In the genomic region with DNA sequence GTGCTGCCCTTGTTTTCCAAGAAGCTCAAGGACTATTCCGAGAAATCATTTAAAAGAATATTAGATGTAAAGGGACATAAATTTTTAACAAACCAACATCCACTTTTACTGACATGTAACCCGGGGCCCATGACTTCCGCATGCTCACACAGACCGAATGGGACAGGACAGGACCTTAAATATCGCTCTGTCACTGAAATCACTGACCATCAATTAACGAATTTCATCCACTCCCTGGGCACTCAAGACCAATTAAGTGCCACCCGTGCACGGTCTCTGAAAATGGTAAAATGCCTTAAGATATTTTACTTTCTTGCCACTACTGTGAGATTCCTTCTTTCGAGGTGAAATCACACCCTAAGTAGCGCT, we compare ENCODE assay signal across 7 cellular contexts. TPM values are rescaled to one million over a fixed set of nuclear protein-coding genes. Genes with fewer than 3 reads are reported as not detected.
A peak's percentile ranks its signal among the peaks of the same experiment; 100 is the strongest.
DNase-seq lines count a peak whose midpoint lies in the region; ATAC-seq and TF ChIP-seq lines count a peak whose summit lies in the region.

No MANE protein-coding gene starts in this region.

- peak overlapping the region; percentile 55 for H3K27ac Mint-ChIP-seq in T-helper 2 cell treated with Interferon-gamma antibody and Interleukin-4, amounts not matched to agents 5 μg/mL and 100 μg/mL, for 36 hours
- peak overlapping the region; percentile 72 for H3K27ac Mint-ChIP-seq in glutamatergic neuron (ENCODE audit: unreplicated experiment)

- intact Hi-C loops in gastrocnemius medialis (cut with DNase I; ENCODE audit: low total_unique reads): loop anchor here (2.0 to 5.0 kb wide), 5 partner anchors 65 to 625 kb away; a partner anchor contains a TSS

- no peaks in the 10 kb centered on the region for H3K9me3 ChIP-seq in gastrocnemius medialis

- peak overlapping the region; percentile 71 to 96 (median 92) for H3K4me3 ChIP-seq in gastrocnemius medialis

- H3K36me3 Mint-ChIP-seq in T-helper 2 cell treated with Interferon-gamma antibody and Interleukin-4, amounts not matched to agents 5 μg/mL and 100 μg/mL, for 36 hours (ENCODE audit: low read depth): no peaks in the 10 kb centered on the region
- H3K36me3 Mint-ChIP-seq in glutamatergic neuron (ENCODE audit: unreplicated experiment): no peaks in the 10 kb centered on the region

- TF ChIP-seq POLR2A in gastrocnemius medialis (IDR thresholded peaks at IDR 0.05): no peak

- peak overlapping the region; percentile 91 to 97 (median 94) for H3K27ac ChIP-seq in gastrocnemius medialis

- no peaks in the 10 kb centered on the region for H3K36me3 ChIP-seq in gastrocnemius medialis

- in situ Hi-C loops in gastrocnemius medialis (cut with MboI; ENCODE audit: low sequenced_read_pairs in 4 of 4): no loop called here

- H3K27me3 Mint-ChIP-seq in T-helper 2 cell treated with Interferon-gamma antibody and Interleukin-4, amounts not matched to agents 5 μg/mL and 100 μg/mL, for 36 hours (ENCODE audit: low read depth): no peaks in the 10 kb centered on the region
- no peaks in the 10 kb centered on the region for H3K27me3 Mint-ChIP-seq in glutamatergic neuron (ENCODE audit: unreplicated experiment)

- H3K4me1 ChIP-seq in gastrocnemius medialis: peaks cover 8 to 29% of the 10 kb centered on the region in 2 donors

- ATAC-seq in GM18909 (IDR thresholded peaks at IDR 0.05; ENCODE audit: poor library complexity, unreplicated experiment): peak; percentile 56
- ATAC-seq in HG02763 (IDR thresholded peaks at IDR 0.05; ENCODE audit: unreplicated experiment): peak; percentile 29
- peak; percentile 61 for ATAC-seq in gastrocnemius medialis

- no peaks in the 10 kb centered on the region for H3K9me3 Mint-ChIP-seq in T-helper 2 cell treated with Interferon-gamma antibody and Interleukin-4, amounts not matched to agents 5 μg/mL and 100 μg/mL, for 36 hours
- no peaks in the 10 kb centered on the region for H3K9me3 Mint-ChIP-seq in glutamatergic neuron (ENCODE audit: unreplicated experiment)

- H3K4me1 Mint-ChIP-seq in T-helper 2 cell treated with Interferon-gamma antibody and Interleukin-4, amounts not matched to agents 5 μg/mL and 100 μg/mL, for 36 hours (ENCODE audit: low read depth): peaks cover 14% of the 10 kb centered on the region
- peaks cover 5% of the 10 kb centered on the region for H3K4me1 Mint-ChIP-seq in glutamatergic neuron (ENCODE audit: low read depth, unreplicated experiment)

- TF ChIP-seq CTCF in glutamatergic neuron (IDR thresholded peaks at IDR 0.05; ENCODE audit: partially characterized antibody, unreplicated experiment) (no peak), gastrocnemius medialis (IDR thresholded peaks at IDR 0.05 in 4 of 5, conservative IDR thresholded peaks at IDR 0.05 in 1 of 5) (no peak)

- no peak for DNase-seq in T-helper 2 cell treated with Interferon-gamma antibody and Interleukin-4, amounts not matched to agents 5 μg/mL and 100 μg/mL, for 36 hours (ENCODE audit: low spot score)
- DNase-seq in glutamatergic neuron: no peak
- DNase-seq in gastrocnemius medialis: peak in 1 of 2 donors; percentile 14
- no peak for DNase-seq in NCI-H226
- DNase-seq in NCI-H1105 (lab: John Stamatoyannopoulos, UW): no peak

- no peaks in the 10 kb centered on the region for H3K27me3 ChIP-seq in gastrocnemius medialis

- peak overlapping the region; percentile 89 for H3K4me3 Mint-ChIP-seq in T-helper 2 cell treated with Interferon-gamma antibody and Interleukin-4, amounts not matched to agents 5 μg/mL and 100 μg/mL, for 36 hours
- H3K4me3 Mint-ChIP-seq in glutamatergic neuron (ENCODE audit: unreplicated experiment): peak overlapping the region; percentile 97

RNA-seq across cellular contexts. Expression of a gene that starts 0.5 kb away (rescaled TPM):
- total RNA-seq in glutamatergic neuron (ENCODE audit: unreplicated experiment): 10.9 TPM
- total RNA-seq in gastrocnemius medialis: 10 to 100 TPM in 3 of 4 donors, 1 to 10 TPM in 1; 4.3 to 14.5 (median 11.6) TPM
